Comparison of ENCODE assay signal across 17 cellular contexts in genomic region chr16:88814144-88814502, GRCh38. TPM values are rescaled to one million over a fixed set of nuclear protein-coding genes. Genes with fewer than 3 reads are reported as not detected.
DNase-seq lines count a peak whose midpoint lies in the region; ATAC-seq, FAIRE-seq and TF ChIP-seq lines count a peak whose summit lies in the region.
"Had no signal": no experiment of that assay in that cellular context is flagged by ENCODE, and none has a peak within 500 bp of the region (broad histone marks: within the 10 kb centered on the region; RNA-seq: fewer than 3 reads in every experiment).

No MANE protein-coding gene starts in this region.

- peak overlapping the region; percentile 100; the same call in 1 of the 2 replicates for H3K27ac ChIP-seq in HCT116 (ENCODE audit: low read depth, low read length)
- H3K27ac ChIP-seq: SJCRH30 had no signal

- H3K9ac ChIP-seq in HCT116 (ENCODE audit: low read length), result no peak overlapping the region

- H2AFZ ChIP-seq in HCT116 (ENCODE audit: low read depth, low read length, poor library complexity, severe bottlenecking), result no peak overlapping the region

- H3K4me2 ChIP-seq in HCT116 (ENCODE audit: low read length), result peak overlapping the region; percentile 94; the same call in 1 of the 2 replicates

- ATAC-seq in HCT116 (no peak), HG02840 (IDR thresholded peaks at IDR 0.05; ENCODE audit: low FRiP score, unreplicated experiment) (no peak)

- DNase-seq in HCT116 (ENCODE audit: low read depth, low spot score) (no peak), bronchial epithelial cell (ENCODE audit: low read depth) (no peak), NCI-H526 (lab: John Stamatoyannopoulos, UW) (no peak)
- DNase-seq: activated CD4-positive, alpha-beta T cell treated with anti-CD3 and anti-CD28 coated beads, Interleukin-2, amount 50 U/mL, for 1 hour; activated effector memory CD4-positive, alpha-beta T cell treated with anti-CD3 and anti-CD28 coated beads, Interleukin-2, amount 50 U/mL, for 16 hours; C1 segment of cervical spinal cord; GOT3; head of caudate nucleus; kidney; NCI-H187; NCI-H446 treated with DMSO at 0.1 percent for 48 hours; sigmoid colon; SJCRH30; stimulated activated CD4-positive, alpha-beta T cell treated with anti-CD3 and anti-CD28 coated beads, Interleukin-2, amount 100 ng/mL, for 48 hours; transverse colon had no signal

- no peaks in the 10 kb centered on the region for H3K9me2 ChIP-seq in HCT116 (ENCODE audit: insufficient read depth)

- H3K4me3 ChIP-seq in HCT116 (replicated peaks in 1 of 2; ENCODE audit: low read depth in 1 of 2, low read length in 2 of 2), result no peak overlapping the region
- H3K4me3 ChIP-seq in bronchial epithelial cell (ENCODE audit: low read depth, low read length), result no peak overlapping the region
- H3K4me3 ChIP-seq: sigmoid colon, SJCRH30, transverse colon had no signal

- no peaks in the 10 kb centered on the region; the same call in 1 of the 2 replicates for H4K20me1 ChIP-seq in HCT116 (ENCODE audit: insufficient read depth)

- CTCF ChIA-PET in HCT116 (lab: Charles Lee), result interaction anchor here (3.9 kb wide), 1 partner anchor 353 kb away, joined by 16 read pairs; no protein-coding TSS in a partner anchor

- FAIRE-seq in bronchial epithelial cell (lab: Jason Lieb, UNC), result peak; percentile 7
- FAIRE-seq: HTR-8/SVneo, kidney had no signal

- no peak for TF ChIP-seq POLR2A in HCT116 (IDR thresholded peaks at IDR 0.05; ENCODE audit: borderline replicate concordance, extremely low read depth, insufficient read depth, insufficient read length)

- peaks cover 21% of the 10 kb centered on the region for H3K79me2 ChIP-seq in HCT116 (ENCODE audit: insufficient read depth, low read length)

- intact Hi-C loops in HCT116 (cut with micrococcal nuclease), result loop anchor here (10.0 kb wide), 2 partner anchors 241 to 751 kb away; partner anchors contain the start of gene RPL13

- peaks cover 22 to 50% of the 10 kb centered on the region in 2 experiments for H3K4me1 ChIP-seq in HCT116 (ENCODE audit: control insufficient read depth in 1 of 2, insufficient read depth in 2 of 2, low read length in 2 of 2)

- no TSS peak for BruUV-seq in HCT116 (replicated peaks; lab: Mats Ljungman, UMichigan)

- H3K36me3 ChIP-seq in HCT116 (ENCODE audit: control insufficient read depth in 1 of 2, insufficient read depth in 2 of 2, low read length in 2 of 2), result peaks cover 0 to 16% of the 10 kb centered on the region in 2 experiments; a peak in 1 of 4 replicates
- peaks cover 10% of the 10 kb centered on the region for H3K36me3 ChIP-seq in bronchial epithelial cell (ENCODE audit: control insufficient read depth, insufficient read depth, low read length)
- H3K36me3 ChIP-seq: transverse colon had no signal

- TF ChIP-seq CTCF in HCT116 (IDR thresholded peaks at IDR 0.05 in 2 of 3, conservative IDR thresholded peaks at IDR 0.05 in 1 of 3; ENCODE audit: borderline replicate concordance in 1 of 3, insufficient read depth in 1 of 3, low read depth in 2 of 3, low read length in 2 of 3) (no peak), bronchial epithelial cell (IDR thresholded peaks at IDR 0.05; ENCODE audit: insufficient read depth, low read length, severe bottlenecking) (no peak)

- RAD21 ChIA-PET in HCT116 (lab: Charles Lee; ENCODE audit: low non-redundant PET in 1 of 2, low total read pairs in 2 of 2, uncharacterized antibody in 2 of 2, unreplicated experiment in 2 of 2), result no interaction called here

- POLR2A ChIA-PET in HCT116 (lab: Charles Lee), result no interaction called here

- H3K9me3 ChIP-seq in HCT116 (ENCODE audit: control insufficient read depth in 1 of 2, insufficient read depth in 1 of 2, low read depth in 1 of 2, low read length in 2 of 2), result no peaks in the 10 kb centered on the region
- H3K9me3 ChIP-seq: sigmoid colon, SJCRH30, transverse colon had no signal

- TF ChIP-seq RAD21 in HCT116 (IDR thresholded peaks at IDR 0.05; ENCODE audit: low read depth), result no peak

- no peaks in the 10 kb centered on the region for H3K27me3 ChIP-seq in HCT116 (ENCODE audit: insufficient read depth, low read length)
- H3K27me3 ChIP-seq in bronchial epithelial cell (ENCODE audit: control insufficient read depth, insufficient read depth, low read length), result no peaks in the 10 kb centered on the region
- H3K27me3 ChIP-seq: sigmoid colon, SJCRH30, transverse colon had no signal

TF ChIP-seq in HCT116, 20 proteins besides CTCF, POLR2A, EP300 and RAD21 (continues in another document):
- no peak for TF ChIP-seq SRF (IDR thresholded peaks at IDR 0.05; ENCODE audit: low read depth)
- no peak for TF ChIP-seq FOSL1 (IDR thresholded peaks at IDR 0.05; ENCODE audit: low read depth)
- no peak for TF ChIP-seq YY1 (IDR thresholded peaks at IDR 0.05; ENCODE audit: extremely low read depth, insufficient replicate concordance, low read depth, low read length)
- no peak for TF ChIP-seq MAX (IDR thresholded peaks at IDR 0.05)
- no peak for TF ChIP-seq EZH2 (IDR thresholded peaks at IDR 0.05)
- no peak for TF ChIP-seq EZH2phosphoT487 (IDR thresholded peaks at IDR 0.05; ENCODE audit: borderline replicate concordance)
- no peak for TF ChIP-seq SIN3A (IDR thresholded peaks at IDR 0.05; ENCODE audit: low read depth)
- no peak for TF ChIP-seq POLR2AphosphoS5 (IDR thresholded peaks at IDR 0.05; ENCODE audit: low read depth, low read length)
- no peak for TF ChIP-seq ZFX (IDR thresholded peaks at IDR 0.05)
- TF ChIP-seq JUND (IDR thresholded peaks at IDR 0.05), result no peak
- TF ChIP-seq EGR1 (IDR thresholded peaks at IDR 0.05; ENCODE audit: low read depth), result no peak
- no peak for TF ChIP-seq REST (IDR thresholded peaks at IDR 0.05; ENCODE audit: low read depth)
- no peak for TF ChIP-seq ZNF274 (IDR thresholded peaks at IDR 0.05; ENCODE audit: low read depth, low read length)
- TF ChIP-seq ELF1 (IDR thresholded peaks at IDR 0.05; ENCODE audit: borderline replicate concordance, low read depth), result no peak
- TF ChIP-seq, protein P1, sequence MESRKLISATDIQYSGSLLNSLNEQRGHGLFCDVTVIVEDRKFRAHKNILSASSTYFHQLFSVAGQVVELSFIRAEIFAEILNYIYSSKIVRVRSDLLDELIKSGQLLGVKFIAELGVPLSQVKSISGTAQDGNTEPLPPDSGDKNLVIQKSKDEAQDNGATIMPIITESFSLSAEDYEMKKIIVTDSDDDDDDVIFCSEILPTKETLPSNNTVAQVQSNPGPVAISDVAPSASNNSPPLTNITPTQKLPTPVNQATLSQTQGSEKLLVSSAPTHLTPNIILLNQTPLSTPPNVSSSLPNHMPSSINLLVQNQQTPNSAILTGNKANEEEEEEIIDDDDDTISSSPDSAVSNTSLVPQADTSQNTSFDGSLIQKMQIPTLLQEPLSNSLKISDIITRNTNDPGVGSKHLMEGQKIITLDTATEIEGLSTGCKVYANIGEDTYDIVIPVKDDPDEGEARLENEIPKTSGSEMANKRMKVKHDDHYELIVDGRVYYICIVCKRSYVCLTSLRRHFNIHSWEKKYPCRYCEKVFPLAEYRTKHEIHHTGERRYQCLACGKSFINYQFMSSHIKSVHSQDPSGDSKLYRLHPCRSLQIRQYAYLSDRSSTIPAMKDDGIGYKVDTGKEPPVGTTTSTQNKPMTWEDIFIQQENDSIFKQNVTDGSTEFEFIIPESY (IDR thresholded peaks at IDR 0.05; ENCODE audit: extremely low read depth, insufficient replicate concordance, low read length), result no peak
- no peak for TF ChIP-seq TCF7L2 (IDR thresholded peaks at IDR 0.05; ENCODE audit: borderline replicate concordance, extremely low read depth, insufficient read depth, insufficient read length)
- TF ChIP-seq CBX3 (IDR thresholded peaks at IDR 0.05; ENCODE audit: low read depth), result no peak
- no peak for TF ChIP-seq SP1 (IDR thresholded peaks at IDR 0.05; ENCODE audit: low read depth)

RNA-seq across cellular contexts. Expression of gene APRT, which starts 2.4 kb away (rescaled TPM):
- total RNA-seq in HCT116 (2021; ENCODE audit: unreplicated experiment), result 311 TPM
- polyA plus RNA-seq in HCT116 (2012), result 329 and 349 TPM in 2 replicates
- total RNA-seq in bronchial epithelial cell, result 153 and 154 TPM in 2 replicates

RNA-seq across cellular contexts. Expression of gene CDT1, which starts 10.5 kb away (rescaled TPM):
- total RNA-seq in HCT116 (2021; ENCODE audit: unreplicated experiment), result 160 TPM
- polyA plus RNA-seq in HCT116 (2012), result 123 and 132 TPM in 2 replicates
- total RNA-seq in bronchial epithelial cell, result 0.26 TPM in 2 replicates

RNA-seq across cellular contexts. Expression of gene PIEZO1, which starts 29.1 kb away (rescaled TPM):
- total RNA-seq in HCT116 (2021; ENCODE audit: unreplicated experiment), result 224 TPM
- 198 and 280 TPM in 2 replicates for polyA plus RNA-seq in HCT116 (2012)
- 98.2 and 224 TPM in 2 replicates for total RNA-seq in bronchial epithelial cell

RNA-seq across cellular contexts. Expression of gene GALNS, which starts 42.6 kb away (rescaled TPM):
- total RNA-seq in HCT116 (2021; ENCODE audit: unreplicated experiment) (44.6 TPM), bronchial epithelial cell (15.5 and 16.3 TPM in 2 replicates)
- 22.7 and 24.3 TPM in 2 replicates for polyA plus RNA-seq in HCT116 (2012)

RNA-seq across cellular contexts. Expression of gene TRAPPC2L, which starts 42.8 kb away (rescaled TPM):
- total RNA-seq in HCT116 (2021; ENCODE audit: unreplicated experiment), result 94.1 TPM
- polyA plus RNA-seq in HCT116 (2012), result 141 and 162 TPM in 2 replicates
- 47.5 and 65.0 TPM in 2 replicates for total RNA-seq in bronchial epithelial cell

Comparison
In these comparisons a context has a peak if more than half of its experiments do, and no peak if none do; other contexts are left out.
1. RNA of gene CDT1, which starts 10.5 kb away (total RNA-seq): 160 TPM in HCT116 (single experiment); 0.26 TPM in bronchial epithelial cell; every median in the first group is over 100 times any median in the second.